18 cellular contexts compared by ENCODE assay signal in genomic region chr14:56189306-56189705, GRCh38.
DNase-seq lines count a peak whose midpoint lies in the region; ATAC-seq and TF ChIP-seq lines count a peak whose summit lies in the region.
"Had no signal": no experiment of that assay in that cellular context is flagged by ENCODE, and none has a peak within 500 bp of the region (broad histone marks: within the 10 kb centered on the region; RNA-seq: fewer than 3 reads in every experiment).

No MANE protein-coding gene starts in this region.

- no peak overlapping the region for H2AK5ac ChIP-seq in mesenchymal stem cell (ENCODE audit: low read length, severe bottlenecking)

- H3K23ac ChIP-seq in mesenchymal stem cell (ENCODE audit: low read length in 2 of 2), result no peak overlapping the region

- no peak overlapping the region for H4K91ac ChIP-seq in mesenchymal stem cell (ENCODE audit: low read length)

- no peak overlapping the region for H2BK15ac ChIP-seq in mesenchymal stem cell (ENCODE audit: low read depth, poor library complexity, severe bottlenecking)

- no peak overlapping the region for H2BK120ac ChIP-seq in mesenchymal stem cell (ENCODE audit: low read depth, low read length)

- H3K4me1 ChIP-seq in mesenchymal stem cell (ENCODE audit: control insufficient read depth, insufficient read depth, low read depth, low read length), result no peaks in the 10 kb centered on the region
- H3K4me1 ChIP-seq: right atrium auricular region had no signal

- TF ChIP-seq POLR2A in GM18505 (IDR thresholded peaks at IDR 0.05; ENCODE audit: borderline replicate concordance, extremely low read depth, insufficient read depth, insufficient read length), result no peak

- H3K14ac ChIP-seq in mesenchymal stem cell (ENCODE audit: low read length in 2 of 2), result no peak overlapping the region

- no peaks in the 10 kb centered on the region for H3K9me3 ChIP-seq in mesenchymal stem cell (ENCODE audit: control insufficient read depth, low read length)
- H3K9me3 ChIP-seq in T-helper 17 cell (ENCODE audit: control insufficient read depth, low read length, poor library complexity, severe bottlenecking), result no peaks in the 10 kb centered on the region
- H3K9me3 ChIP-seq: esophagus squamous epithelium, right atrium auricular region had no signal

- no peak overlapping the region for H2BK5ac ChIP-seq in mesenchymal stem cell (ENCODE audit: low read depth, low read length, poor library complexity, severe bottlenecking)

- no peak overlapping the region for H4K8ac ChIP-seq in mesenchymal stem cell (ENCODE audit: low read length)

- WGBS in mesenchymal stem cell, result 38% methylated on average over 4 of the region's 4 CpGs

- H3K4me3 ChIP-seq in epithelial cell of esophagus (ENCODE audit: low read length) (no peak overlapping the region), mesenchymal stem cell (ENCODE audit: insufficient read depth in 1 of 2, low read depth in 1 of 2, low read length in 2 of 2) (no peak overlapping the region)
- H3K4me3 ChIP-seq: esophagus squamous epithelium, right atrium auricular region had no signal

- no peak overlapping the region for H3K4ac ChIP-seq in mesenchymal stem cell (ENCODE audit: low read depth in 1 of 2, low read length in 2 of 2)

- no peak overlapping the region for H3K27ac Mint-ChIP-seq in T-helper 17 cell
- H3K27ac Mint-ChIP-seq: activated CD8-positive, alpha-beta memory T cell treated with anti-CD3 and anti-CD28 coated beads, Interleukin-2, amount 10 ng/mL, durations not matched to agents 7 days and 5 days; activated naive CD4-positive, alpha-beta T cell treated with anti-CD3 and anti-CD28 coated beads for 36 hours; CD14-positive monocyte; immature natural killer cell; stimulated activated naive CD8-positive, alpha-beta T cell treated with anti-CD3 and anti-CD28 coated beads, Interleukin-15, amount 100 ng/mL, for 72 hours had no signal

- H3K79me1 ChIP-seq in mesenchymal stem cell (replicated peaks; ENCODE audit: low read length, poor library complexity, severe bottlenecking), result peaks cover 3% of the 10 kb centered on the region

- H2AFZ ChIP-seq in mesenchymal stem cell (ENCODE audit: low read depth, low read length), result no peak overlapping the region

- H3K4me2 ChIP-seq in mesenchymal stem cell (ENCODE audit: low read length, poor library complexity, severe bottlenecking), result no peak overlapping the region

- no peak for TF ChIP-seq CTCF in epithelial cell of esophagus (IDR thresholded peaks at IDR 0.05; ENCODE audit: insufficient read depth, low read depth, low read length, missing control alignments)

- H3K36me3 ChIP-seq in mesenchymal stem cell (ENCODE audit: control insufficient read depth in 1 of 2, insufficient read depth in 2 of 2, low read depth in 1 of 2, low read length in 2 of 2), result no peaks in the 10 kb centered on the region
- H3K36me3 ChIP-seq: esophagus squamous epithelium, right atrium auricular region had no signal

- no peaks in the 10 kb centered on the region for H3K27me3 ChIP-seq in mesenchymal stem cell (ENCODE audit: control insufficient read depth in 1 of 2, insufficient read depth in 1 of 2, low read length in 2 of 2)
- H3K27me3 ChIP-seq: esophagus squamous epithelium, right atrium auricular region had no signal

- H2BK12ac ChIP-seq in mesenchymal stem cell (ENCODE audit: low read length in 2 of 2), result no peak overlapping the region

- no peak overlapping the region for H3K27ac ChIP-seq in mesenchymal stem cell (ENCODE audit: low read length, poor library complexity, severe bottlenecking)
- H3K27ac ChIP-seq: esophagus squamous epithelium, right atrium auricular region had no signal

- peaks cover 2% of the 10 kb centered on the region for H3K36me3 Mint-ChIP-seq in T-helper 17 cell (ENCODE audit: low read depth)
- H3K36me3 Mint-ChIP-seq: immature natural killer cell had no signal

- H3K4me3 Mint-ChIP-seq in T-helper 17 cell, result no peak overlapping the region
- H3K4me3 Mint-ChIP-seq: activated CD8-positive, alpha-beta memory T cell treated with anti-CD3 and anti-CD28 coated beads, Interleukin-2, amount 10 ng/mL, durations not matched to agents 7 days and 5 days; activated naive CD4-positive, alpha-beta T cell treated with anti-CD3 and anti-CD28 coated beads for 36 hours; CD14-positive monocyte; immature natural killer cell; stimulated activated naive CD8-positive, alpha-beta T cell treated with anti-CD3 and anti-CD28 coated beads, Interleukin-15, amount 100 ng/mL, for 72 hours had no signal

- no peak overlapping the region for H3K9ac ChIP-seq in mesenchymal stem cell (ENCODE audit: low read length)

- H3K4me1 Mint-ChIP-seq in T-helper 17 cell, result peaks cover 3% of the 10 kb centered on the region

- peak; percentile 34 for DNase-seq in AG20443 (ENCODE audit: low spot score)
- peak; percentile 80 for DNase-seq in M059J (ENCODE audit: low read depth)
- DNase-seq in epithelial cell of esophagus (ENCODE audit: low read depth), result peak; percentile 98
- peak; percentile 67 for DNase-seq in mesenchymal stem cell
- no peak for DNase-seq in superior temporal gyrus (ENCODE audit: extremely low spot score)
- no peak for DNase-seq in T-helper 17 cell
- DNase-seq in NCI-H1417 treated with DMSO at 0.1 percent for 48 hours (lab: John Stamatoyannopoulos, UW), result no peak
- DNase-seq: activated CD8-positive, alpha-beta memory T cell treated with anti-CD3 and anti-CD28 coated beads, Interleukin-2, amount 10 ng/mL, durations not matched to agents 7 days and 5 days; activated naive CD4-positive, alpha-beta T cell treated with anti-CD3 and anti-CD28 coated beads for 36 hours; cerebellar nuclear complex; esophagus squamous epithelium; immature natural killer cell; NCI-H446; stimulated activated naive CD8-positive, alpha-beta T cell treated with anti-CD3 and anti-CD28 coated beads, Interleukin-15, amount 100 ng/mL, for 72 hours had no signal

- H3K18ac ChIP-seq in mesenchymal stem cell (ENCODE audit: low read depth in 1 of 2, low read length in 2 of 2), result no peak overlapping the region

- ATAC-seq in T-helper 17 cell (no peak), GM18505 (IDR thresholded peaks at IDR 0.05; ENCODE audit: unreplicated experiment) (no peak)
- ATAC-seq: activated CD8-positive, alpha-beta memory T cell treated with anti-CD3 and anti-CD28 coated beads, Interleukin-2, amount 10 ng/mL, durations not matched to agents 7 days and 5 days; Right ventricle myocardium inferior; stimulated activated naive CD8-positive, alpha-beta T cell treated with anti-CD3 and anti-CD28 coated beads, Interleukin-15, amount 100 ng/mL, for 72 hours had no signal

- H3K27me3 Mint-ChIP-seq in T-helper 17 cell, result no peaks in the 10 kb centered on the region
- H3K27me3 Mint-ChIP-seq: stimulated activated naive CD8-positive, alpha-beta T cell treated with anti-CD3 and anti-CD28 coated beads, Interleukin-15, amount 100 ng/mL, for 72 hours had no signal

Comparison
In these comparisons a context has a peak if more than half of its experiments do, and no peak if none do; other contexts are left out.
1. DNase-seq: peak in AG20443 (single experiment), M059J (single experiment), epithelial cell of esophagus (single experiment) and mesenchymal stem cell (single experiment); none in superior temporal gyrus (single experiment), T-helper 17 cell (0 of 3) and NCI-H1417 treated with DMSO at 0.1 percent for 48 hours (single experiment).